In the genomic region with DNA sequence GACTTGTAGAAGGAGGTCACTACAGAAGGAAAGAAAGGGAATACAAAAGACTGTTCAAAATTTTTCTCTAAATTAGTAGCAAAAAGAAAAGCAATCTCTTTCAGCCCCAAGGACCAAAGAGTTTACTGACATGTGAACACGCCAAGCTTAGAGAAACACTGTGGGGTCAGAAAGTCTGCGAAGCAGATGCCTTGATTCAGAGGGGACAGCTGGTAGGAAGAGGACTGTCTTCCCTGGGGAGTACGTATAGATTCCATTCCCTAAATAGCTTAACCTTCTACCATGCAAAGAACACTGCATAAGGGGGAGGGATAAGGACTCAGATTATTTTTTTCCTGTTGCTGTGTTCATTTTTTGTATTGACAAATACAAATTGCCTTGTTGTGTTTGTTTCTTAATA, we compare ENCODE assay signal across 14 cellular contexts.
"Had no signal": no experiment of that assay in that cellular context is flagged by ENCODE, and none has a peak within 500 bp of the region (broad histone marks: within the 10 kb centered on the region; RNA-seq: fewer than 3 reads in every experiment).

No MANE protein-coding gene starts in this region.

- H3K27me3 Mint-ChIP-seq: activated CD4-positive, alpha-beta T cell treated with anti-CD3 and anti-CD28 coated beads for 36 hours had no signal

- H3K9me3 Mint-ChIP-seq: activated CD8-positive, alpha-beta T cell treated with anti-CD3 and anti-CD28 coated beads for 36 hours; neural progenitor cell; stimulated activated effector memory CD8-positive, alpha-beta T cell treated with anti-CD3 and anti-CD28 coated beads, Interleukin-12 subunit alpha, Interleukin-12 subunit beta, amount 100 ng/mL, for 72 hours; T-cell had no signal

- H3K4me3 Mint-ChIP-seq: activated CD4-positive, alpha-beta T cell treated with anti-CD3 and anti-CD28 coated beads for 36 hours; activated CD8-positive, alpha-beta T cell treated with anti-CD3 and anti-CD28 coated beads for 36 hours; neural progenitor cell; stimulated activated effector memory CD8-positive, alpha-beta T cell treated with anti-CD3 and anti-CD28 coated beads, Interleukin-12 subunit alpha, Interleukin-12 subunit beta, amount 100 ng/mL, for 72 hours; T-cell had no signal

- DNase-seq: activated CD4-positive, alpha-beta T cell treated with anti-CD3 and anti-CD28 coated beads for 36 hours; activated CD8-positive, alpha-beta memory T cell treated with anti-CD3 and anti-CD28 coated beads, Interleukin-2, amount 50 U/mL, for 48 hours; activated CD8-positive, alpha-beta T cell treated with anti-CD3 and anti-CD28 coated beads for 36 hours; foreskin keratinocyte; heart left ventricle; small intestine; T-cell; T1000; thyroid gland had no signal

- H3K4me3 ChIP-seq: ascending aorta, heart left ventricle, neural progenitor cell, thyroid gland had no signal

- H3K4me2 ChIP-seq: neural progenitor cell had no signal

- H3K27ac ChIP-seq: ascending aorta, foreskin keratinocyte, heart left ventricle, neural progenitor cell, parathyroid adenoma, thyroid gland, VCaP had no signal

- H3K4me1 Mint-ChIP-seq: T-cell had no signal

- H3K9ac ChIP-seq: neural progenitor cell, parathyroid adenoma had no signal

- H3K27me3 ChIP-seq: ascending aorta, foreskin keratinocyte, heart left ventricle, neural progenitor cell, thyroid gland had no signal

- H3K27ac Mint-ChIP-seq: activated CD4-positive, alpha-beta T cell treated with anti-CD3 and anti-CD28 coated beads for 36 hours; activated CD8-positive, alpha-beta T cell treated with anti-CD3 and anti-CD28 coated beads for 36 hours; neural progenitor cell; stimulated activated effector memory CD8-positive, alpha-beta T cell treated with anti-CD3 and anti-CD28 coated beads, Interleukin-12 subunit alpha, Interleukin-12 subunit beta, amount 100 ng/mL, for 72 hours; T-cell had no signal

- H3K36me3 Mint-ChIP-seq: neural progenitor cell; stimulated activated effector memory CD8-positive, alpha-beta T cell treated with anti-CD3 and anti-CD28 coated beads, Interleukin-12 subunit alpha, Interleukin-12 subunit beta, amount 100 ng/mL, for 72 hours; T-cell had no signal

- H3K4me1 ChIP-seq: ascending aorta, foreskin keratinocyte, neural progenitor cell, parathyroid adenoma had no signal

- H3K36me3 ChIP-seq: ascending aorta, heart left ventricle, neural progenitor cell, thyroid gland had no signal

- H3K9me3 ChIP-seq: ascending aorta, heart left ventricle, thyroid gland had no signal
